8 cellular contexts compared by ENCODE assay signal in genomic region chr20:49713779-49714712, GRCh38. TPM values are rescaled to one million over a fixed set of nuclear protein-coding genes. Genes with fewer than 3 reads are reported as not detected.
A peak's percentile ranks its signal among the peaks of the same experiment; 100 is the strongest.
DNase-seq lines count a peak whose midpoint lies in the region; ATAC-seq, FAIRE-seq and TF ChIP-seq lines count a peak whose summit lies in the region.

Gene B4GALT5, minus strand, starts transcription at chr20:49713878. Its CDS starts 188 bp downstream, at chr20:49713690.

- H3K27ac Mint-ChIP-seq in activated naive CD4-positive, alpha-beta T cell treated with anti-CD3 and anti-CD28 coated beads for 36 hours = peak within 1 kb of the TSS; percentile 86
- H3K27ac Mint-ChIP-seq in neural progenitor cell = peak within 1 kb of the TSS; percentile 90

- H3K27ac ChIP-seq in neural progenitor cell (peak within 1 kb of the TSS; percentile 93), substantia nigra (ENCODE audit: low read depth, low read length, poor library complexity, severe bottlenecking) (peak within 1 kb of the TSS; percentile 83)

- peaks cover 44% of the 10 kb centered on the region for H4K20me1 ChIP-seq in neural progenitor cell (ENCODE audit: low read depth)

- H3F3A ChIP-seq in neural progenitor cell (ENCODE audit: low read depth) = peaks cover 17% of the 10 kb centered on the region

- peaks cover 3% of the 10 kb centered on the region for H3K27me3 Mint-ChIP-seq in activated naive CD4-positive, alpha-beta T cell treated with anti-CD3 and anti-CD28 coated beads for 36 hours (ENCODE audit: low read depth)
- peaks cover 3% of the 10 kb centered on the region for H3K27me3 Mint-ChIP-seq in neural progenitor cell (ENCODE audit: insufficient read depth, low read depth)

- DNase-seq in DMS79 (lab: John Stamatoyannopoulos, UW) (peak; percentile 78), Kasumi-1 (lab: John Stamatoyannopoulos, UW) (peak; percentile 82 to 90), SK-MEL-5 (ENCODE audit: low read depth, low spot score) (peak; percentile 86), frontal cortex (ENCODE audit: low spot score in 2 of 2) (peak; percentile 85 to 87), neural progenitor cell (ENCODE audit: low spot score) (peak; percentile 96), substantia nigra (lab: John Stamatoyannopoulos, UW) (peak in 48 of 49 donors; percentile 22 to 87 (median 66))
- peak; percentile 50 for DNase-seq in activated naive CD4-positive, alpha-beta T cell treated with anti-CD3 and anti-CD28 coated beads for 36 hours

- peak within 1 kb of the TSS; percentile 84 for H2AFZ ChIP-seq in neural progenitor cell (replicated peaks)

- H3K9me3 Mint-ChIP-seq in activated naive CD4-positive, alpha-beta T cell treated with anti-CD3 and anti-CD28 coated beads for 36 hours = no peaks in the 10 kb centered on the region
- no peaks in the 10 kb centered on the region for H3K9me3 Mint-ChIP-seq in neural progenitor cell

- peak; percentile 77 for ATAC-seq in GM21619 (IDR thresholded peaks at IDR 0.05; ENCODE audit: unreplicated experiment)

- H3K4me1 ChIP-seq in neural progenitor cell = peaks cover 16% of the 10 kb centered on the region

- H3K4me1 Mint-ChIP-seq in activated naive CD4-positive, alpha-beta T cell treated with anti-CD3 and anti-CD28 coated beads for 36 hours (ENCODE audit: low read depth) = peaks cover 42% of the 10 kb centered on the region
- H3K4me1 Mint-ChIP-seq in neural progenitor cell = peaks cover 46% of the 10 kb centered on the region

- in situ Hi-C loops in SK-MEL-5 (cut with HindIII; ENCODE audit: low pct_unique_long_range_greater_than_20kb, low sequenced_read_pairs) = no loop called here

- peaks cover 50% of the 10 kb centered on the region for H3K79me2 ChIP-seq in neural progenitor cell (ENCODE audit: low read depth)

- H3K36me3 ChIP-seq in neural progenitor cell = no peaks in the 10 kb centered on the region

- FAIRE-seq in frontal cortex (lab: Jason Lieb, UNC) = no peak

- H3K9me3 ChIP-seq in neural progenitor cell (ENCODE audit: low read depth) = no peaks in the 10 kb centered on the region

- peak within 1 kb of the TSS; percentile 84 for H3K9ac ChIP-seq in neural progenitor cell

- intact Hi-C loops in activated naive CD4-positive, alpha-beta T cell treated with anti-CD3 and anti-CD28 coated beads for 36 hours (cut with micrococcal nuclease) = loop anchor here (5.0 kb wide), 2 partner anchors 37 to 98 kb away; partner anchors contain the start of gene SLC9A8

- peak within 1 kb of the TSS; percentile 99 for H3K4me3 ChIP-seq in neural progenitor cell

- H3K4me2 ChIP-seq in neural progenitor cell = peak within 1 kb of the TSS; percentile 88

- H3K36me3 Mint-ChIP-seq in activated naive CD4-positive, alpha-beta T cell treated with anti-CD3 and anti-CD28 coated beads for 36 hours (ENCODE audit: low read depth) = peaks cover 3% of the 10 kb centered on the region
- H3K36me3 Mint-ChIP-seq in neural progenitor cell = peaks cover 2% of the 10 kb centered on the region

- H3K4me3 Mint-ChIP-seq in activated naive CD4-positive, alpha-beta T cell treated with anti-CD3 and anti-CD28 coated beads for 36 hours = peak within 1 kb of the TSS; percentile 87
- H3K4me3 Mint-ChIP-seq in neural progenitor cell = peak within 1 kb of the TSS; percentile 98

- CTCF ChIA-PET in activated naive CD4-positive, alpha-beta T cell treated with anti-CD3 and anti-CD28 coated beads for 36 hours (lab: Charles Lee) = interaction anchor here (1.3 kb wide), 1 partner anchor 132 kb away, joined by 5 read pairs; no protein-coding TSS in a partner anchor

- TF ChIP-seq CTCF in neural progenitor cell (IDR thresholded peaks at IDR 0.05) = no peak

- H3K27me3 ChIP-seq in neural progenitor cell = no peaks in the 10 kb centered on the region

RNA-seq across cellular contexts. Expression of gene B4GALT5, which starts in this region (rescaled TPM):
- total RNA-seq in SK-MEL-5 (2014; rRNA removed; shearing (Covaris generic)) = 44.9 and 46.7 TPM in 2 replicates
- polyA plus RNA-seq in SK-MEL-5 (2015; cell fraction: cytosol; rRNA removed) = 59.3 and 73.2 TPM in 2 replicates
- 32.9 and 34.7 TPM in 2 replicates for polyA plus RNA-seq in SK-MEL-5 (2015; cell fraction: nucleus; rRNA removed)
- 10 to 100 TPM; 18.6 to 19.0 TPM for total RNA-seq in activated naive CD4-positive, alpha-beta T cell treated with anti-CD3 and anti-CD28 coated beads for 36 hours
- total RNA-seq in frontal cortex = 62.0 TPM
- total RNA-seq in neural progenitor cell (ENCODE audit: low replicate concordance) = 45.4 and 60.1 TPM in 2 replicates

Comparison
In these comparisons a context has a peak if more than half of its experiments do, and no peak if none do; other contexts are left out.
1. Peak in every context shown above with its lines: DNase-seq, ATAC-seq, H3K4me3 ChIP-seq and H3K27ac ChIP-seq.